In genomic region chr11:70628176-70628860, GRCh38 we compare ENCODE assay signal across 24 cellular contexts.
DNase-seq lines count a peak whose midpoint lies in the region; TF ChIP-seq lines count a peak whose summit lies in the region.
"Had no signal": no experiment of that assay in that cellular context is flagged by ENCODE, and none has a peak within 500 bp of the region (broad histone marks: within the 10 kb centered on the region; RNA-seq: fewer than 3 reads in every experiment).

No MANE protein-coding gene starts in this region.

- no peak overlapping the region for H3K27ac Mint-ChIP-seq in Calu3 (ENCODE audit: unreplicated experiment)
- H3K27ac Mint-ChIP-seq: activated CD4-positive, alpha-beta memory T cell treated with anti-CD3 and anti-CD28 coated beads, Interleukin-2, amount 10 ng/mL, durations not matched to agents 7 days and 5 days; activated naive CD4-positive, alpha-beta T cell treated with anti-CD3 and anti-CD28 coated beads, Interleukin-2, amount 10 ng/mL, durations not matched to agents 7 days and 5 days; mesothelial cell of epicardium; naive thymus-derived CD4-positive, alpha-beta T cell had no signal

- 72 to 78% (median 75%) methylated on average over 10 to 19 of the region's 19 CpGs for WGBS in spleen, 5 donors

- no peak for DNase-seq in Calu3
- DNase-seq in adipocyte (ENCODE audit: low read depth) = no peak
- no peak for DNase-seq in spleen
- DNase-seq in NCI-H1436 treated with DMSO at 0.1 percent for 48 hours (lab: John Stamatoyannopoulos, UW) = no peak
- no peak for DNase-seq in coronary artery (ENCODE audit: low spot score)
- no peak for DNase-seq in GM20000 (ENCODE audit: low spot score)
- DNase-seq: activated CD4-positive, alpha-beta memory T cell treated with anti-CD3 and anti-CD28 coated beads, Interleukin-2, amount 10 ng/mL, durations not matched to agents 7 days and 5 days; activated CD8-positive, alpha-beta memory T cell treated with anti-CD3 and anti-CD28 coated beads, Interleukin-2, amount 50 U/mL, for 4 hours; activated naive CD4-positive, alpha-beta T cell treated with anti-CD3 and anti-CD28 coated beads, Interleukin-2, amount 10 ng/mL, durations not matched to agents 7 days and 5 days; effector CD8-positive, alpha-beta T cell; H9; MM.1S; naive thymus-derived CD4-positive, alpha-beta T cell; NCI-H1417; NCI-H2081 treated with DMSO at 0.1 percent for 48 hours; NCI-H345; SIG-M5 had no signal

- intact Hi-C loops in Calu3 (cut with micrococcal nuclease; ENCODE audit: unreplicated experiment) (no loop called here), spleen (cut with DNase I; ENCODE audit: low total_unique reads) (no loop called here)

- peak overlapping the region; percentile 39 for H3K4me3 Mint-ChIP-seq in Calu3 (ENCODE audit: low read depth, unreplicated experiment)
- H3K4me3 Mint-ChIP-seq: activated CD4-positive, alpha-beta memory T cell treated with anti-CD3 and anti-CD28 coated beads, Interleukin-2, amount 10 ng/mL, durations not matched to agents 7 days and 5 days; activated naive CD4-positive, alpha-beta T cell treated with anti-CD3 and anti-CD28 coated beads, Interleukin-2, amount 10 ng/mL, durations not matched to agents 7 days and 5 days; H9; mesothelial cell of epicardium; naive thymus-derived CD4-positive, alpha-beta T cell had no signal

- H3K27ac ChIP-seq in layer of hippocampus (ENCODE audit: low read depth, low read length) (peak overlapping the region; percentile 73), spleen (peak overlapping the region in 5 of 8 donors; percentile 36 to 69 (median 61)), coronary artery (no peak overlapping the region)
- H3K27ac ChIP-seq: BLaER1 treated with 17β-estradiol and CSF1 and Interleukin-3, amounts not matched to agents 10 nM and 100 nM; KMS-11; tibial artery had no signal

- H3K9me3 ChIP-seq in adipocyte (ENCODE audit: control insufficient read depth, low read length) (no peaks in the 10 kb centered on the region), spleen (no peaks in the 10 kb centered on the region)
- H3K9me3 ChIP-seq: BLaER1 treated with 17β-estradiol and CSF1 and Interleukin-3, amounts not matched to agents 10 nM and 100 nM; left lung; stomach; tibial artery had no signal

- H3K27me3 ChIP-seq in adipocyte (replicated peaks; ENCODE audit: control insufficient read depth, insufficient read depth, low read length) (no peaks in the 10 kb centered on the region), layer of hippocampus (ENCODE audit: control insufficient read depth, insufficient read depth, low read length) (no peaks in the 10 kb centered on the region), spleen (replicated peaks in 1 of 7) (peaks cover 0 to 43% (median 0%) of the 10 kb centered on the region in 7 donors)
- H3K27me3 ChIP-seq: BLaER1 treated with 17β-estradiol and CSF1 and Interleukin-3, amounts not matched to agents 10 nM and 100 nM; left lung had no signal

- H3K9ac ChIP-seq in adipocyte (ENCODE audit: low read length) = no peak overlapping the region
- H3K9ac ChIP-seq: BLaER1 treated with 17β-estradiol and CSF1 and Interleukin-3, amounts not matched to agents 10 nM and 100 nM; KMS-11 had no signal

- BruUV-seq in Calu3 (replicated peaks; lab: Mats Ljungman, UMichigan) = no TSS peak

- CTCF ChIA-PET in Calu3 (lab: Charles Lee) = interaction anchor here (1.1 kb wide), 1 partner anchor 37 kb away, joined by 6 read pairs; no protein-coding TSS in a partner anchor

- H3K9me3 Mint-ChIP-seq in Calu3 (ENCODE audit: low read depth, unreplicated experiment) = no peaks in the 10 kb centered on the region
- H3K9me3 Mint-ChIP-seq: activated CD4-positive, alpha-beta memory T cell treated with anti-CD3 and anti-CD28 coated beads, Interleukin-2, amount 10 ng/mL, durations not matched to agents 7 days and 5 days; activated naive CD4-positive, alpha-beta T cell treated with anti-CD3 and anti-CD28 coated beads, Interleukin-2, amount 10 ng/mL, durations not matched to agents 7 days and 5 days; H9; mesothelial cell of epicardium had no signal

- no peak for TF ChIP-seq CTCF in Calu3 (IDR thresholded peaks at IDR 0.05; ENCODE audit: unreplicated experiment)
- no peak for TF ChIP-seq CTCF in spleen (IDR thresholded peaks at IDR 0.05 in 8 of 11, conservative IDR thresholded peaks at IDR 0.05 in 3 of 11)
- TF ChIP-seq CTCF in coronary artery (IDR thresholded peaks at IDR 0.05) = no peak
- TF ChIP-seq CTCF in GM20000 (IDR thresholded peaks at IDR 0.05; ENCODE audit: extremely low read depth, missing control alignments) = no peak

- peaks cover 5% of the 10 kb centered on the region for H3K4me1 ChIP-seq in adipocyte (ENCODE audit: control insufficient read depth, insufficient read depth, low read length)
- peaks cover 0 to 21% (median 8%) of the 10 kb centered on the region in 6 donors for H3K4me1 ChIP-seq in spleen
- H3K4me1 ChIP-seq: tibial artery had no signal

- H3K36me3 ChIP-seq in adipocyte (ENCODE audit: control insufficient read depth, insufficient read depth, low read length, severe bottlenecking) (no peaks in the 10 kb centered on the region), spleen (no peaks in the 10 kb centered on the region)
- H3K36me3 ChIP-seq: BLaER1 treated with 17β-estradiol and CSF1 and Interleukin-3, amounts not matched to agents 10 nM and 100 nM; left lung; stomach; tibial artery had no signal

- peaks cover 17% of the 10 kb centered on the region for H3K4me1 Mint-ChIP-seq in Calu3 (ENCODE audit: low read depth, unreplicated experiment)
- H3K4me1 Mint-ChIP-seq: activated CD4-positive, alpha-beta memory T cell treated with anti-CD3 and anti-CD28 coated beads, Interleukin-2, amount 10 ng/mL, durations not matched to agents 7 days and 5 days; activated naive CD4-positive, alpha-beta T cell treated with anti-CD3 and anti-CD28 coated beads, Interleukin-2, amount 10 ng/mL, durations not matched to agents 7 days and 5 days had no signal

- no peak for TF ChIP-seq POLR2A in spleen (IDR thresholded peaks at IDR 0.05)

- no peaks in the 10 kb centered on the region for H3K27me3 Mint-ChIP-seq in Calu3 (ENCODE audit: unreplicated experiment)
- H3K27me3 Mint-ChIP-seq: activated CD4-positive, alpha-beta memory T cell treated with anti-CD3 and anti-CD28 coated beads, Interleukin-2, amount 10 ng/mL, durations not matched to agents 7 days and 5 days; activated naive CD4-positive, alpha-beta T cell treated with anti-CD3 and anti-CD28 coated beads, Interleukin-2, amount 10 ng/mL, durations not matched to agents 7 days and 5 days had no signal

- peak overlapping the region; percentile 65 for H3K4me3 ChIP-seq in adipocyte (ENCODE audit: low read length)
- no peak overlapping the region for H3K4me3 ChIP-seq in spleen
- no peak overlapping the region for H3K4me3 ChIP-seq in coronary artery
- H3K4me3 ChIP-seq: BLaER1 treated with 17β-estradiol and CSF1 and Interleukin-3, amounts not matched to agents 10 nM and 100 nM; left lung; tibial artery had no signal

- H3K36me3 Mint-ChIP-seq in Calu3 (ENCODE audit: insufficient read depth, unreplicated experiment) = peaks cover 9% of the 10 kb centered on the region
- H3K36me3 Mint-ChIP-seq: activated naive CD4-positive, alpha-beta T cell treated with anti-CD3 and anti-CD28 coated beads, Interleukin-2, amount 10 ng/mL, durations not matched to agents 7 days and 5 days; mesothelial cell of epicardium; naive thymus-derived CD4-positive, alpha-beta T cell had no signal

Comparison
In these comparisons a context has a peak if more than half of its experiments do, and no peak if none do; other contexts are left out.
1. H3K27ac ChIP-seq: peak in layer of hippocampus (single experiment) and spleen (5 of 8); none in coronary artery (0 of 2).